ENCODE assay signal across 17 cellular contexts in genomic region chr10:116001976-116002375, GRCh38.
"Had no signal": no experiment of that assay in that cellular context is flagged by ENCODE, and none has a peak within 500 bp of the region (broad histone marks: within the 10 kb centered on the region; RNA-seq: fewer than 3 reads in every experiment).

No MANE protein-coding gene starts in this region.

- H3K4me1 Mint-ChIP-seq: immature natural killer cell had no signal

- H3K36me3 Mint-ChIP-seq: immature natural killer cell had no signal

- DNase-seq: effector CD4-positive, alpha-beta T cell; effector memory CD4-positive, alpha-beta T cell; foreskin keratinocyte; immature natural killer cell; left lung; lower lobe of right lung; mesenchymal stem cell had no signal

- H3K4me1 ChIP-seq: foreskin keratinocyte, left lung, lower lobe of right lung had no signal

- H2AFZ ChIP-seq: hepatocyte had no signal

- H3K27ac Mint-ChIP-seq: immature natural killer cell had no signal

- H3K4me3 Mint-ChIP-seq: immature natural killer cell had no signal

- H3K36me3 ChIP-seq: esophagus muscularis mucosa, gastroesophageal sphincter, heart left ventricle, left lung, lower lobe of right lung had no signal

- H3K27ac ChIP-seq: coronary artery, dorsolateral prefrontal cortex, esophagus muscularis mucosa, foreskin keratinocyte, gastroesophageal sphincter, heart left ventricle, hepatocyte, left lung, lower lobe of right lung had no signal

- H3K27me3 ChIP-seq: esophagus muscularis mucosa, heart left ventricle, left lung had no signal

- FAIRE-seq: colon, endothelial cell of umbilical vein, frontal cortex, keratinocyte had no signal

- H3K4me3 ChIP-seq: esophagus muscularis mucosa, gastroesophageal sphincter, heart left ventricle, hepatocyte, left lung, lower lobe of right lung had no signal

- H3K9me3 ChIP-seq: lower lobe of right lung had no signal

- ATAC-seq: foreskin keratinocyte, gastroesophageal sphincter, left lung, lower lobe of right lung had no signal

- H3K79me2 ChIP-seq: hepatocyte had no signal
